Comparison of ENCODE assay signal across 8 cellular contexts in the genomic region with DNA sequence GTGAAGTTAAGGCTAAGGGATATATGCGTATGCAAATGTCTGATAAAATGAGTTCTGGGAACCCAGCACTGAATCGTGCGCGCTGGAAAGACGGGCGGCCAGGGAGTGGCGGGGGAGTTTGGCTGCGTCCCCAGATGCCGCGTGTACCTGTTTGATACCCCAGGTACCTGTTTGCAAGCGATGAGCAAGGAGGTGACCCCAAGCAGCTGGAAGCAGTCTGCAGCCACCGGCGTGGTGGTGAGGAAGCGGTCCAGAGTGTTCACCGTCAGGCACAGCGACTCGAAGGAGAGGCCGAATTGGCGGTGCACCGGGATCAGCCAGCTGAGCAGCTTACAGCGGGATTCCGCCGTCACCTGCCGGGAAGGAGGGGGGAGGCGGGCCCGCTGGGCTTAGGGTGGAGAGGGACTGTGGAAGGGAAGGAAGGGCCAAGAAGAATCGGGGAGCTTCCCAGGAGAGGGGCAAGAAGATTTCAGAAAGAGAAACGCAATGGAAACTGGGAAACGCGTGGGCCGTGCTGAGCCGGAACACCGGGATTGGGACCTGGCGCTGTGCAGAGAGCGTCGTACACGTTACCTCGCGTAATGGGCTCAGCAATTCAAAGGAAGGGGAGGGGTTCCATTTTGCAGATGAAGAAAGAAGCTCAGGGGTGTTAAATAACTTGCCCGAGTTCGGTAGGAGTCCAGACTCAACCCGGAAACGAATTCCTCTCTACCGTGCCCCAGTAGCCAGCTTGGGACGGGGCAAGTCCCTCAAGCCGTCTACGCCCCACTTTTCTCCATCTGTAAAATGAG.
DNase-seq lines count a peak whose midpoint lies in the region; ATAC-seq and TF ChIP-seq lines count a peak whose summit lies in the region.

No MANE protein-coding gene starts in this region.

- in situ Hi-C loops in T47D (cut with HindIII; ENCODE audit: low pct_unique_long_range_greater_than_20kb, low sequenced_read_pairs): no loop called here

- ATAC-seq in GM18511 (IDR thresholded peaks at IDR 0.05; ENCODE audit: unreplicated experiment) (peak; percentile 12), GM21515 (IDR thresholded peaks at IDR 0.05; ENCODE audit: unreplicated experiment) (no peak)

- TF ChIP-seq CTCF in AG09309 (IDR thresholded peaks at IDR 0.05; ENCODE audit: control insufficient read depth, insufficient read depth, low read depth, low read length, missing control alignments): no peak

- H3K9me3 ChIP-seq in stomach smooth muscle (ENCODE audit: control insufficient read depth in 2 of 2, low read length in 2 of 2): no peaks in the 10 kb centered on the region

- H3K36me3 ChIP-seq in stomach smooth muscle (ENCODE audit: control insufficient read depth in 2 of 2, insufficient read depth in 2 of 2, low read length in 2 of 2): no peaks in the 10 kb centered on the region

- H3K4me3 ChIP-seq in AG09309 (ENCODE audit: control insufficient read depth, low read depth, low read length) (peak overlapping the region; percentile 53), stomach smooth muscle (ENCODE audit: low read length in 2 of 2) (peak overlapping the region; percentile 54 to 74)

- peaks cover 74 to 86% of the 10 kb centered on the region in 2 donors for H3K27me3 ChIP-seq in stomach smooth muscle (ENCODE audit: control insufficient read depth in 1 of 2, insufficient read depth in 2 of 2, low read length in 2 of 2)

- H3K9ac ChIP-seq in stomach smooth muscle (ENCODE audit: low read length in 2 of 2): no peak overlapping the region

- no peak overlapping the region for H3K27ac ChIP-seq in stomach smooth muscle (ENCODE audit: low read length)

- peaks cover 41% of the 10 kb centered on the region for H3K4me1 ChIP-seq in stomach smooth muscle (ENCODE audit: control insufficient read depth, insufficient read depth, low read length)

- DNase-seq in AG09309 (ENCODE audit: low read depth): no peak
- peak; percentile 54 for DNase-seq in NCI-H226
- DNase-seq in T47D (ENCODE audit: low read depth in 1 of 2, low spot score in 1 of 2): peak; percentile 68 to 82
- peak; percentile 73 for DNase-seq in kidney tubule cell (ENCODE audit: low spot score)
- DNase-seq in NCI-H2107 treated with DMSO at 0.1 percent for 48 hours (lab: John Stamatoyannopoulos, UW; ENCODE audit: unreplicated experiment): no peak

Comparison
In these comparisons a context has a peak if more than half of its experiments do, and no peak if none do; other contexts are left out.
1. DNase-seq: peak in NCI-H226 (single experiment), T47D (2 of 2) and kidney tubule cell (single experiment); none in AG09309 (single experiment) and NCI-H2107 treated with DMSO at 0.1 percent for 48 hours (single experiment).